Comparison of ENCODE assay signal across 8 cellular contexts in the genomic region with DNA sequence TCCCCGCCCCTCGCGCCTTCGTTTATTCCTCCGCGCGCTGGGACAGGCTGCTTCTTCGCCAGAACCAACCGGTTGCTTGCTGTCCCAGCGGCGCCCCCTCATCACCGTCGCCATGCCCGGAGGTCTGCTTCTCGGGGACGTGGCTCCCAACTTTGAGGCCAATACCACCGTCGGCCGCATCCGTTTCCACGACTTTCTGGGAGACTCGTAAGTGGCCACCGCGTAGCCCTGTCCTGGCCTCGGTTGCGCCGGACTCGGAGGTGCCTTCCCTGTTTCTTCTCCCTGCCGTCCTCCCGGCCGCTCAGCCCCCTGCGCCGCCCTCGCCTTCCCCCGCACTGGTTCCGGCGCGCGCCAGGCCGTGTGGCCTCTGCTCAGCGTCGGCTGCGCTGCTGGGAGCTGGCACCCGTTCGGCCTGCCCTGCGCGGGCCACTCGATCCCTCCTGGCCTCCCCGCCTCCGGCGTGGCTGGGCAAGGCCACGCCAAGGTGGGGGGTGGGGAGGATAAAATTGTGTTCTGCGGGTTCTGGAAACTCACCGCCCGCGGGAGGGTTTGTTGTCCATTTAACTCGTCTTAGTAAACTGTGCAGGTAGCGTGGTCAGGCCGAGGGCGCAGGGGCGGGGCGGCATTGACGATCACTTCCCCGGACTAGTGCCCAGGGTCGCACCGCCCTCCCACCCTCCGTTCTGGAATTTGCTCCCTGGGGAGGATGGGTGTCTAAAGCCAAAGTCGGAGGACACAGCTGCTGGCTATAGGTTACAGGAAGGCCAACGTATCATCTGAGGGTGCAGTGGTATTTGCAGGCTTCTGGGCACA. TPM values are rescaled to one million over a fixed set of nuclear protein-coding genes. Genes with fewer than 3 reads are reported as not detected.
DNase-seq lines count a peak whose midpoint lies in the region; ATAC-seq and TF ChIP-seq lines count a peak whose summit lies in the region.

A gene with protein sequence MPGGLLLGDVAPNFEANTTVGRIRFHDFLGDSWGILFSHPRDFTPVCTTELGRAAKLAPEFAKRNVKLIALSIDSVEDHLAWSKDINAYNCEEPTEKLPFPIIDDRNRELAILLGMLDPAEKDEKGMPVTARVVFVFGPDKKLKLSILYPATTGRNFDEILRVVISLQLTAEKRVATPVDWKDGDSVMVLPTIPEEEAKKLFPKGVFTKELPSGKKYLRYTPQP (plus strand): TSS at position 50 of the 813 bp plus-strand sequence. CDS start 63 bp downstream, at position 113.

- H3K27ac Mint-ChIP-seq in activated T-cell treated with anti-CD3 and anti-CD28 coated beads, Interleukin-2, amount 50 U/mL, for 72 hours = peak within 1 kb of the TSS; percentile 49
- H3K27ac Mint-ChIP-seq in natural killer cell treated with Interleukin-12 subunit alpha and Interleukin-12 subunit beta and Interleukin-15 and Interleukin-18, amount 100 ng/mL, for 72 hours = peak within 1 kb of the TSS; percentile 87 to 88

- peaks cover 7 to 15% of the 10 kb centered on the region in 2 donors for H3K36me3 Mint-ChIP-seq in activated T-cell treated with anti-CD3 and anti-CD28 coated beads, Interleukin-2, amount 50 U/mL, for 72 hours (ENCODE audit: insufficient read depth in 2 of 2)
- peaks cover 25% of the 10 kb centered on the region for H3K36me3 Mint-ChIP-seq in natural killer cell treated with Interleukin-12 subunit alpha and Interleukin-12 subunit beta and Interleukin-15 and Interleukin-18, amount 100 ng/mL, for 72 hours

- ATAC-seq in GM19351 (IDR thresholded peaks at IDR 0.05; ENCODE audit: unreplicated experiment) (peak; percentile 45), HG03439 (IDR thresholded peaks at IDR 0.05; ENCODE audit: unreplicated experiment) (peak; percentile 40)
- ATAC-seq in activated T-cell treated with anti-CD3 and anti-CD28 coated beads, Interleukin-2, amount 50 U/mL, for 72 hours (replicated peaks in 1 of 2) = peak; percentile 33 to 45
- ATAC-seq in natural killer cell treated with Interleukin-12 subunit alpha and Interleukin-12 subunit beta and Interleukin-15 and Interleukin-18, amount 100 ng/mL, for 72 hours = peak; percentile 51 to 56

- H3K9me3 Mint-ChIP-seq in activated T-cell treated with anti-CD3 and anti-CD28 coated beads, Interleukin-2, amount 50 U/mL, for 72 hours = no peaks in the 10 kb centered on the region
- no peaks in the 10 kb centered on the region for H3K9me3 Mint-ChIP-seq in natural killer cell treated with Interleukin-12 subunit alpha and Interleukin-12 subunit beta and Interleukin-15 and Interleukin-18, amount 100 ng/mL, for 72 hours

- no peaks in the 10 kb centered on the region for H3K27me3 Mint-ChIP-seq in activated T-cell treated with anti-CD3 and anti-CD28 coated beads, Interleukin-2, amount 50 U/mL, for 72 hours (ENCODE audit: low read depth)
- no peaks in the 10 kb centered on the region for H3K27me3 Mint-ChIP-seq in natural killer cell treated with Interleukin-12 subunit alpha and Interleukin-12 subunit beta and Interleukin-15 and Interleukin-18, amount 100 ng/mL, for 72 hours

- DNase-seq in COLO668 (lab: John Stamatoyannopoulos, UW; ENCODE audit: unreplicated experiment) = peak; percentile 78
- peak; percentile 86 to 90 for DNase-seq in NOMO-1 (lab: John Stamatoyannopoulos, UW; ENCODE audit: unreplicated experiment in 2 of 2)
- DNase-seq in activated T-cell treated with anti-CD3 and anti-CD28 coated beads, Interleukin-2, amount 50 U/mL, for 72 hours = peak; percentile 81 to 87
- peak; percentile 83 for DNase-seq in fibroblast of pulmonary artery (ENCODE audit: low read depth)
- peak; percentile 87 for DNase-seq in natural killer cell treated with Interleukin-12 subunit alpha and Interleukin-12 subunit beta and Interleukin-15 and Interleukin-18, amount 100 ng/mL, for 72 hours (ENCODE audit: low spot score)
- peak; percentile 91 for DNase-seq in ureter (ENCODE audit: low spot score)

- peaks cover 67% of the 10 kb centered on the region for H3K4me1 Mint-ChIP-seq in activated T-cell treated with anti-CD3 and anti-CD28 coated beads, Interleukin-2, amount 50 U/mL, for 72 hours (ENCODE audit: low read depth)
- peaks cover 48 to 65% of the 10 kb centered on the region in 2 donors for H3K4me1 Mint-ChIP-seq in natural killer cell treated with Interleukin-12 subunit alpha and Interleukin-12 subunit beta and Interleukin-15 and Interleukin-18, amount 100 ng/mL, for 72 hours (ENCODE audit: low read depth in 2 of 2)

- H3K4me3 Mint-ChIP-seq in activated T-cell treated with anti-CD3 and anti-CD28 coated beads, Interleukin-2, amount 50 U/mL, for 72 hours = peak within 1 kb of the TSS; percentile 83 to 92
- peak within 1 kb of the TSS; percentile 89 for H3K4me3 Mint-ChIP-seq in natural killer cell treated with Interleukin-12 subunit alpha and Interleukin-12 subunit beta and Interleukin-15 and Interleukin-18, amount 100 ng/mL, for 72 hours

- no peak for TF ChIP-seq CTCF in fibroblast of pulmonary artery (IDR thresholded peaks at IDR 0.05; ENCODE audit: low read length, missing control alignments)

- H3K4me3 ChIP-seq in fibroblast of pulmonary artery (replicated peaks; ENCODE audit: low read depth, low read length) = peak within 1 kb of the TSS; percentile 68

RNA-seq across cellular contexts. Expression of the gene that starts here (rescaled TPM):
- total RNA-seq in activated T-cell treated with anti-CD3 and anti-CD28 coated beads, Interleukin-2, amount 50 U/mL, for 72 hours = 100 to 1,000 TPM; 136 to 147 TPM
- total RNA-seq in natural killer cell treated with Interleukin-12 subunit alpha and Interleukin-12 subunit beta and Interleukin-15 and Interleukin-18, amount 100 ng/mL, for 72 hours = 100 to 1,000 TPM; 119 to 155 TPM
- 167 TPM for total RNA-seq in ureter

Comparison
In these comparisons a context has a peak if more than half of its experiments do, and no peak if none do; other contexts are left out.
1. Peak in every context shown above with its lines: DNase-seq, ATAC-seq and H3K4me3 ChIP-seq.